Comparison of ENCODE assay signal across 10 cellular contexts in the genomic region with DNA sequence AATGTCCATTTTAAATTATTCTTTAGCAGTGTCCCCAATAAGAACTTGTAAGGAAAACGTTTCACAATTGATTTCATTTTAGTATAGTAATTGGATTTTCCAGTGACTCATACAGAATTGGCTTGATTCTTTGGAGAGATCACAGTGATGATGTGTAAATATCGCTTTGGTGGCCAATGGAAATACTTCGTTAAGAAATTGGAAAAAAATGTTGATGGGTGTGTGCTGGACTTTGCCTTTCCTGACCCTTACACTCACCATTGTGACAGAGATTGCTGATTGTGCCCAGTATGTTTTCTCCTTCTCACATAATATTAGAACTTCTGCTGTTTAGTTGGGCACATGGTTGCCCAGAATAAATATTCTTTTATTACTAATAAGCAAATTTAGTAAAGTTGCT. TPM values are rescaled to one million over a fixed set of nuclear protein-coding genes. Genes with fewer than 3 reads are reported as not detected.
A peak's percentile ranks its signal among the peaks of the same experiment; 100 is the strongest.
DNase-seq lines count a peak whose midpoint lies in the region; ATAC-seq and TF ChIP-seq lines count a peak whose summit lies in the region.
"Had no signal": no experiment of that assay in that cellular context is flagged by ENCODE, and none has a peak within 500 bp of the region (broad histone marks: within the 10 kb centered on the region; RNA-seq: fewer than 3 reads in every experiment).

No MANE protein-coding gene starts in this region.

- 0 out of 2 replicates have a peak overlapping the region, but pooled peaks have one; percentile 5 for H2AFZ ChIP-seq in PC-3 (ENCODE audit: low read length)

- no peaks in the 10 kb centered on the region for H3K36me3 ChIP-seq in PC-3 (ENCODE audit: low read depth, low read length)
- H3K36me3 ChIP-seq in colonic mucosa: no peaks in the 10 kb centered on the region
- no peaks in the 10 kb centered on the region for H3K36me3 ChIP-seq in left lung
- no peaks in the 10 kb centered on the region for H3K36me3 ChIP-seq in suprapubic skin
- H3K36me3 ChIP-seq: neutrophil had no signal

- 20% methylated on average over 3 of the region's 3 CpGs for WGBS in suprapubic skin

- no peaks in the 10 kb centered on the region for H3K27me3 ChIP-seq in PC-3 (ENCODE audit: low read length)
- no peaks in the 10 kb centered on the region for H3K27me3 ChIP-seq in colonic mucosa
- no peaks in the 10 kb centered on the region for H3K27me3 ChIP-seq in left lung
- H3K27me3 ChIP-seq in suprapubic skin: no peaks in the 10 kb centered on the region

- no peaks in the 10 kb centered on the region for H3F3A ChIP-seq in PC-3 (ENCODE audit: low read length, unreplicated experiment)

- no peaks in the 10 kb centered on the region for H3K9me2 ChIP-seq in PC-3 (replicated peaks; ENCODE audit: low read length)

- H3K9me3 ChIP-seq in PC-3 (ENCODE audit: low read length): 0 out of 2 replicates have a peak, but pooled peaks cover 5% of the 10 kb centered on the region
- no peaks in the 10 kb centered on the region for H3K9me3 ChIP-seq in colonic mucosa
- H3K9me3 ChIP-seq in left lung: peaks cover 0 to 3% of the 10 kb centered on the region in 2 donors
- H3K9me3 ChIP-seq in suprapubic skin: no peaks in the 10 kb centered on the region
- H3K9me3 ChIP-seq: neutrophil had no signal

- H3K4me2 ChIP-seq in PC-3 (ENCODE audit: low read length): no peak overlapping the region

- H3K27ac ChIP-seq in PC-3 (ENCODE audit: low read length) (no peak overlapping the region), colonic mucosa (peak overlapping the region; percentile 56), left lung (peak overlapping the region; percentile 2 to 4), suprapubic skin (peak overlapping the region; percentile 55)
- H3K27ac ChIP-seq: neutrophil had no signal

- no peak overlapping the region for H3K9ac ChIP-seq in PC-3 (ENCODE audit: low read length)
- no peak overlapping the region for H3K9ac ChIP-seq in colonic mucosa (ENCODE audit: low read depth in 2 of 2, low read length in 2 of 2)

- no peaks in the 10 kb centered on the region for H3K79me2 ChIP-seq in PC-3 (ENCODE audit: low read length)

- POLR2A ChIA-PET in PC-3 (lab: Charles Lee; ENCODE audit: unreplicated experiment): no interaction called here

- DNase-seq in PC-3: peak; percentile 34
- DNase-seq in colonic mucosa: peak; percentile 45
- DNase-seq in left lung: no peak
- no peak for DNase-seq in suprapubic skin (ENCODE audit: low spot score in 2 of 2)
- DNase-seq in DMS153 treated with DMSO at 0.1 percent for 48 hours (lab: John Stamatoyannopoulos, UW; ENCODE audit: unreplicated experiment): no peak
- DNase-seq in effector CD4-positive, alpha-beta T cell: no peak
- no peak for DNase-seq in DMS114 treated with DMSO at 0.1 percent for 48 hours (lab: John Stamatoyannopoulos, UW; ENCODE audit: unreplicated experiment)

- H4K20me1 ChIP-seq in PC-3 (ENCODE audit: low read length): no peaks in the 10 kb centered on the region

- BruUV-seq in PC-3 (replicated peaks; lab: Mats Ljungman, UMichigan): no TSS peak

- H3K4me3 ChIP-seq in PC-3 (ENCODE audit: low read length) (no peak overlapping the region), colonic mucosa (no peak overlapping the region), left lung (no peak overlapping the region), suprapubic skin (no peak overlapping the region)

- ATAC-seq in PC-3: no peak; the same call in 1 of the 2 replicates
- ATAC-seq in left lung: peak; percentile 42
- no peak for ATAC-seq in GM19455 (IDR thresholded peaks at IDR 0.05; ENCODE audit: unreplicated experiment)
- ATAC-seq: activated naive CD8-positive, alpha-beta T cell treated with anti-CD3 and anti-CD28 coated beads, Interleukin-2, amount 50 U/mL, for 24 hours had no signal

- no peak for TF ChIP-seq CTCF in PC-3 (conservative IDR thresholded peaks at IDR 0.05; ENCODE audit: low read depth, low read length)
- no peak for TF ChIP-seq CTCF in colonic mucosa (IDR thresholded peaks at IDR 0.05)
- no peak for TF ChIP-seq CTCF in left lung (IDR thresholded peaks at IDR 0.05)
- TF ChIP-seq CTCF in suprapubic skin (IDR thresholded peaks at IDR 0.05): no peak

- TF ChIP-seq EP300 in suprapubic skin (IDR thresholded peaks at IDR 0.05): no peak

- CTCF ChIA-PET in PC-3 (lab: Charles Lee): interaction anchor here (1.6 kb wide), 1 partner anchor 77 kb away, joined by 17 read pairs; no protein-coding TSS in a partner anchor

- TF ChIP-seq POLR2A in suprapubic skin (IDR thresholded peaks at IDR 0.05): no peak

- peaks cover 18% of the 10 kb centered on the region for H3K4me1 ChIP-seq in PC-3 (ENCODE audit: insufficient read depth, low read length)
- H3K4me1 ChIP-seq in colonic mucosa: no peaks in the 10 kb centered on the region
- peaks cover 4 to 18% of the 10 kb centered on the region in 2 donors for H3K4me1 ChIP-seq in left lung
- H3K4me1 ChIP-seq in suprapubic skin: peaks cover 17% of the 10 kb centered on the region

- intact Hi-C loops in PC-3 (cut with micrococcal nuclease): loop anchor here (5.0 kb wide), 1 partner anchor 199 kb away; no protein-coding TSS in a partner anchor
- intact Hi-C loops in colonic mucosa (cut with DNase I): no loop called here
- intact Hi-C loops in left lung (cut with DNase I): no loop called here

RNA-seq across cellular contexts. Expression of a gene that starts 7.4 kb away (rescaled TPM):
- total RNA-seq in PC-3 (2014; rRNA removed): 1.2 and 2.7 TPM in 2 replicates
- 1 to 10 TPM; 2.6 to 3.2 TPM for total RNA-seq in colonic mucosa
- total RNA-seq in left lung: 10 to 100 TPM in 1 of 2 donors, 1 to 10 TPM in 1; 7.4 to 10.3 TPM
- 1 to 10 TPM in 3 of 4 donors, under 1 TPM in 1; 0.26 to 2.8 (median 2.1) TPM for total RNA-seq in suprapubic skin

Comparison
In these comparisons a context has a peak if more than half of its experiments do, and no peak if none do; other contexts are left out.
1. DNase-seq: peak in PC-3 (single experiment) and colonic mucosa (single experiment); none in left lung (0 of 2), suprapubic skin (0 of 2), DMS153 treated with DMSO at 0.1 percent for 48 hours (single experiment), effector CD4-positive, alpha-beta T cell (single experiment) and DMS114 treated with DMSO at 0.1 percent for 48 hours (single experiment).